ENCODE assay signal across 1 cellular context in genomic region chr1:71224958-71225357, GRCh38.
TF ChIP-seq lines count a peak whose summit lies in the region.

No MANE protein-coding gene starts in this region.

TF ChIP-seq in HepG2, 621 proteins besides CTCF, POLR2A, EP300 and RAD21 (continued from another document):
- TF ChIP-seq, protein P1, sequence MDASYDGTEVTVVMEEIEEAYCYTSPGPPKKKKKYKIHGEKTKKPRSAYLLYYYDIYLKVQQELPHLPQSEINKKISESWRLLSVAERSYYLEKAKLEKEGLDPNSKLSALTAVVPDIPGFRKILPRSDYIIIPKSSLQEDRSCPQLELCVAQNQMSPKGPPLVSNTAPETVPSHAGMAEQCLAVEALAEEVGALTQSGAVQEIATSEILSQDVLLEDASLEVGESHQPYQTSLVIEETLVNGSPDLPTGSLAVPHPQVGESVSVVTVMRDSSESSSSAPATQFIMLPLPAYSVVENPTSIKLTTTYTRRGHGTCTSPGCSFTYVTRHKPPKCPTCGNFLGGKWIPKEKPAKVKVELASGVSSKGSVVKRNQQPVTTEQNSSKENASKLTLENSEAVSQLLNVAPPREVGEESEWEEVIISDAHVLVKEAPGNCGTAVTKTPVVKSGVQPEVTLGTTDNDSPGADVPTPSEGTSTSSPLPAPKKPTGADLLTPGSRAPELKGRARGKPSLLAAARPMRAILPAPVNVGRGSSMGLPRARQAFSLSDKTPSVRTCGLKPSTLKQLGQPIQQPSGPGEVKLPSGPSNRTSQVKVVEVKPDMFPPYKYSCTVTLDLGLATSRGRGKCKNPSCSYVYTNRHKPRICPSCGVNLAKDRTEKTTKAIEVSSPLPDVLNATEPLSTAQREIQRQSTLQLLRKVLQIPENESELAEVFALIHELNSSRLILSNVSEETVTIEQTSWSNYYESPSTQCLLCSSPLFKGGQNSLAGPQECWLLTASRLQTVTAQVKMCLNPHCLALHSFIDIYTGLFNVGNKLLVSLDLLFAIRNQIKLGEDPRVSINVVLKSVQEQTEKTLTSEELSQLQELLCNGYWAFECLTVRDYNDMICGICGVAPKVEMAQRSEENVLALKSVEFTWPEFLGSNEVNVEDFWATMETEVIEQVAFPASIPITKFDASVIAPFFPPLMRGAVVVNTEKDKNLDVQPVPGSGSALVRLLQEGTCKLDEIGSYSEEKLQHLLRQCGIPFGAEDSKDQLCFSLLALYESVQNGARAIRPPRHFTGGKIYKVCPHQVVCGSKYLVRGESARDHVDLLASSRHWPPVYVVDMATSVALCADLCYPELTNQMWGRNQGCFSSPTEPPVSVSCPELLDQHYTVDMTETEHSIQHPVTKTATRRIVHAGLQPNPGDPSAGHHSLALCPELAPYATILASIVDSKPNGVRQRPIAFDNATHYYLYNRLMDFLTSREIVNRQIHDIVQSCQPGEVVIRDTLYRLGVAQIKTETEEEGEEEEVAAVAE (CRISPR knock-in tag; IDR thresholded peaks at IDR 0.05; ENCODE audit: borderline replicate concordance) = no peak
- TF ChIP-seq SP1 (IDR thresholded peaks at IDR 0.05) (no peak), SP1 (CRISPR knock-in tag; IDR thresholded peaks at IDR 0.05) (no peak), ZBTB7B (CRISPR knock-in tag; IDR thresholded peaks at IDR 0.05) (no peak), FIP1L1 (IDR thresholded peaks at IDR 0.05; ENCODE audit: borderline replicate concordance, insufficient read depth, low read depth, low read length) (no peak), ZNF556 (CRISPR knock-in tag; IDR thresholded peaks at IDR 0.05; ENCODE audit: borderline replicate concordance) (no peak)
